Comparison of ENCODE assay signal across 17 cellular contexts in the genomic region with DNA sequence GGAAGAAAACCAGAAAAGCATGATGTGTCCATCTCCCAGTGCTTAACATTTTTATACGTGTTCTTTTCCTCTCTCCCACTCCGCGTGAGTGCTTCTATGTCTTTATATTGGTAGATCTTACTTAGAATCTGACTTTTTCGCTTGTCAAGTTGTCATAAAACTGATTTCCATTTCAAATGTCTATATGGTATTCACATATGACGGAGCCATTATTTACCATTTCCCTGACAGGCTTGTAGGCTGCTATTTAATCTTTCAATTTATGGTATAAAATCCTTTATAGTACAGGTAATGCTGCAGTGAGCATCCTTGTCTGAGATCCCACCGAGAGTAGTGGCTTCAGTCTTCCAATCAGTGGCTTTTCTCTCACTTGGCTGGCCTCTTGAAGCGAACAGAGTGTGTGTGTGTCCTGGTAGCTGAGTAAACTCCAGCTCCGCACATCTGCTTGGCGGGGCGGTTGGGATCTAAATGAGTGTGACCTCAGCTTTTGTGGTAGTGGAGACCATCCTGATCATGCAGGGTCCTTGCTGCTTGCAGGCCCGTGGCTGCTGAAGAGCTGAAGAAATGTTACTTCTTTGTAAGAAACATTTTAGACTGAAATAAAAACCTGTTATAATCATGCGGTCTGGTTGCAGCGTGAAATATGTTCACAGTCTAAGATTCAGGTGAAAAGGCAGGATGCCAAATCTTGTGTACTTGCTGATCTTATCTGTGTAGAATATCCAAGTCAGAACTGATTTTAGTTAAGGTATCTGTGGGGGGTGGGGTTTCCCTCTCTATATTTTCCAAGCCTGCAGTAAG. TPM values are rescaled to one million over a fixed set of nuclear protein-coding genes. Genes with fewer than 3 reads are reported as not detected.
DNase-seq lines count a peak whose midpoint lies in the region; ATAC-seq and TF ChIP-seq lines count a peak whose summit lies in the region.
"Had no signal": no experiment of that assay in that cellular context is flagged by ENCODE, and none has a peak within 500 bp of the region (broad histone marks: within the 10 kb centered on the region; RNA-seq: fewer than 3 reads in every experiment).

No MANE protein-coding gene starts in this region.

- no peak for ATAC-seq in activated T-cell treated with anti-CD3 and anti-CD28 coated beads, Interleukin-2, amount 50 U/mL, for 4 hours
- ATAC-seq in natural killer cell, result no peak
- ATAC-seq: heart right ventricle had no signal

- intact Hi-C loops in natural killer cell (cut with micrococcal nuclease) (loop anchor here (5.0 kb wide), 1 partner anchor 38 kb away; no protein-coding TSS in a partner anchor), cardiac septum (cut with DNase I) (loop anchor here (10.0 kb wide), 1 partner anchor 70 kb away; no protein-coding TSS in a partner anchor)

- H3K4me2 ChIP-seq in KMS-11, result peak overlapping the region; percentile 97

- CTCF ChIA-PET in CD8-positive, alpha-beta memory T cell (lab: Charles Lee), result interaction anchor here (2.1 to 6.3 kb wide), 3 partner anchors 19 to 71 kb away, joined by 6 to 48 read pairs (median 38); no protein-coding TSS in a partner anchor

- peak overlapping the region; percentile 65 to 94 (median 83) for H3K27ac Mint-ChIP-seq in CD8-positive, alpha-beta memory T cell
- peak overlapping the region; percentile 98 to 99 for H3K27ac Mint-ChIP-seq in natural killer cell

- peak overlapping the region; percentile 79 for H3K9ac ChIP-seq in KMS-11

- H3K27me3 Mint-ChIP-seq in CD8-positive, alpha-beta memory T cell, result no peaks in the 10 kb centered on the region
- no peaks in the 10 kb centered on the region for H3K27me3 Mint-ChIP-seq in activated T-cell treated with anti-CD3 and anti-CD28 coated beads, Interleukin-2, amount 50 U/mL, for 4 hours (ENCODE audit: low read depth)
- H3K27me3 Mint-ChIP-seq in natural killer cell (ENCODE audit: low read depth in 2 of 2), result no peaks in the 10 kb centered on the region

- H3K27me3 ChIP-seq in CD8-positive, alpha-beta memory T cell (ENCODE audit: insufficient read depth, low read length, poor library complexity, severe bottlenecking), result no peaks in the 10 kb centered on the region
- H3K27me3 ChIP-seq in KMS-11 (ENCODE audit: insufficient read depth, low read depth), result no peaks in the 10 kb centered on the region
- H3K27me3 ChIP-seq: esophagus muscularis mucosa, heart right ventricle, thyroid gland had no signal

- peaks cover 94 to 100% (median 100%) of the 10 kb centered on the region in 3 donors for H3K4me1 Mint-ChIP-seq in CD8-positive, alpha-beta memory T cell
- peaks cover 94% of the 10 kb centered on the region for H3K4me1 Mint-ChIP-seq in activated T-cell treated with anti-CD3 and anti-CD28 coated beads, Interleukin-2, amount 50 U/mL, for 4 hours (ENCODE audit: low read depth)
- peaks cover 95 to 99% of the 10 kb centered on the region in 2 donors for H3K4me1 Mint-ChIP-seq in natural killer cell

- H4K20me1 ChIP-seq in KMS-11 (ENCODE audit: insufficient read depth), result no peaks in the 10 kb centered on the region

- TF ChIP-seq CTCF in KMS-11 (conservative IDR thresholded peaks at IDR 0.05; ENCODE audit: low read depth, low read length), result no peak
- no peak for TF ChIP-seq CTCF in natural killer cell (IDR thresholded peaks at IDR 0.05)

- H3K9me3 Mint-ChIP-seq in CD8-positive, alpha-beta memory T cell, result no peaks in the 10 kb centered on the region
- no peaks in the 10 kb centered on the region for H3K9me3 Mint-ChIP-seq in activated T-cell treated with anti-CD3 and anti-CD28 coated beads, Interleukin-2, amount 50 U/mL, for 4 hours
- no peaks in the 10 kb centered on the region for H3K9me3 Mint-ChIP-seq in natural killer cell

- peaks cover 88% of the 10 kb centered on the region for H3K79me2 ChIP-seq in KMS-11 (ENCODE audit: insufficient read depth, low read depth)

- H3K36me3 ChIP-seq in CD8-positive, alpha-beta memory T cell (ENCODE audit: insufficient read depth, low read length), result no peaks in the 10 kb centered on the region
- H3K36me3 ChIP-seq in KMS-11 (ENCODE audit: insufficient read depth), result no peaks in the 10 kb centered on the region
- H3K36me3 ChIP-seq: esophagus muscularis mucosa, heart right ventricle, thyroid gland had no signal

- no peaks in the 10 kb centered on the region for H3K9me3 ChIP-seq in CD8-positive, alpha-beta memory T cell (ENCODE audit: low read length)
- H3K9me3 ChIP-seq: esophagus muscularis mucosa, heart right ventricle, thyroid gland had no signal

- H3K4me3 Mint-ChIP-seq in CD8-positive, alpha-beta memory T cell, result peak overlapping the region; percentile 47 to 72 (median 68)
- H3K4me3 Mint-ChIP-seq in activated T-cell treated with anti-CD3 and anti-CD28 coated beads, Interleukin-2, amount 50 U/mL, for 4 hours, result peak overlapping the region; percentile 19
- peak overlapping the region; percentile 38 for H3K4me3 Mint-ChIP-seq in natural killer cell

- H2AFZ ChIP-seq in KMS-11 (ENCODE audit: low read depth), result no peak overlapping the region

- POLR2A ChIA-PET in CD8-positive, alpha-beta memory T cell (lab: Charles Lee), result interaction anchor here (0.9 kb wide), 1 partner anchor 45 kb away, joined by 3 read pairs; no protein-coding TSS in a partner anchor

- peaks cover 100% of the 10 kb centered on the region for H3K4me1 ChIP-seq in CD8-positive, alpha-beta memory T cell (ENCODE audit: insufficient read depth, low read length)
- peaks cover 99% of the 10 kb centered on the region for H3K4me1 ChIP-seq in KMS-11 (ENCODE audit: low read depth, poor library complexity, severe bottlenecking)

- DNase-seq in CD8-positive, alpha-beta memory T cell, result peak in 1 of 5 donors; percentile 49
- DNase-seq in activated T-cell treated with anti-CD3 and anti-CD28 coated beads, Interleukin-2, amount 50 U/mL, for 4 hours, result no peak
- DNase-seq in natural killer cell (no peak), NCI-H2029 (lab: John Stamatoyannopoulos, UW) (no peak), cardiac septum (ENCODE audit: low spot score) (no peak), NCI-H187 (lab: John Stamatoyannopoulos, UW) (no peak)
- DNase-seq: activated CD8-positive, alpha-beta memory T cell treated with anti-CD3 and anti-CD28 coated beads, Interleukin-2, amount 50 U/mL, for 4 hours; aorta; C1 segment of cervical spinal cord; EL; heart right ventricle; NCI-H2081; NK-92 treated with Interleukin-12 subunit alpha and Interleukin-12 subunit beta, amount 100 ng/mL, for 24 hours; SIG-M5; thyroid gland had no signal

- peaks cover 0 to under 1% (median 0%) of the 10 kb centered on the region in 3 donors for H3K36me3 Mint-ChIP-seq in CD8-positive, alpha-beta memory T cell
- H3K36me3 Mint-ChIP-seq in activated T-cell treated with anti-CD3 and anti-CD28 coated beads, Interleukin-2, amount 50 U/mL, for 4 hours (ENCODE audit: insufficient read depth), result no peaks in the 10 kb centered on the region
- H3K36me3 Mint-ChIP-seq in natural killer cell, result no peaks in the 10 kb centered on the region

- no peak overlapping the region for H3K4me3 ChIP-seq in CD8-positive, alpha-beta memory T cell (ENCODE audit: low read length)
- peak overlapping the region; percentile 75 for H3K4me3 ChIP-seq in KMS-11 (IDR thresholded peaks at IDR 0.05; ENCODE audit: insufficient read depth, low read depth, low read length)
- H3K4me3 ChIP-seq: esophagus muscularis mucosa, heart right ventricle, thyroid gland had no signal

- no peak overlapping the region for H3K27ac ChIP-seq in CD8-positive, alpha-beta memory T cell (ENCODE audit: low read depth, low read length)
- peak overlapping the region; percentile 99 for H3K27ac ChIP-seq in KMS-11
- H3K27ac ChIP-seq: esophagus muscularis mucosa, heart right ventricle, thyroid gland had no signal

RNA-seq across cellular contexts. Expression of a gene that starts 40.2 kb away (rescaled TPM):
- total RNA-seq in CD8-positive, alpha-beta memory T cell, result 10 to 100 TPM; 41.0 to 46.9 TPM
- 61.4 TPM for polyA plus RNA-seq in CD8-positive, alpha-beta memory T cell
- 10 to 100 TPM; 17.3 to 24.0 (median 17.3) TPM for total RNA-seq in activated T-cell treated with anti-CD3 and anti-CD28 coated beads, Interleukin-2, amount 50 U/mL, for 4 hours
- total RNA-seq in natural killer cell (100 to 1,000 TPM; 192 to 243 (median 225) TPM), cardiac septum (19.9 TPM)
